ENCODE assay signal across 8 cellular contexts in the genomic region with DNA sequence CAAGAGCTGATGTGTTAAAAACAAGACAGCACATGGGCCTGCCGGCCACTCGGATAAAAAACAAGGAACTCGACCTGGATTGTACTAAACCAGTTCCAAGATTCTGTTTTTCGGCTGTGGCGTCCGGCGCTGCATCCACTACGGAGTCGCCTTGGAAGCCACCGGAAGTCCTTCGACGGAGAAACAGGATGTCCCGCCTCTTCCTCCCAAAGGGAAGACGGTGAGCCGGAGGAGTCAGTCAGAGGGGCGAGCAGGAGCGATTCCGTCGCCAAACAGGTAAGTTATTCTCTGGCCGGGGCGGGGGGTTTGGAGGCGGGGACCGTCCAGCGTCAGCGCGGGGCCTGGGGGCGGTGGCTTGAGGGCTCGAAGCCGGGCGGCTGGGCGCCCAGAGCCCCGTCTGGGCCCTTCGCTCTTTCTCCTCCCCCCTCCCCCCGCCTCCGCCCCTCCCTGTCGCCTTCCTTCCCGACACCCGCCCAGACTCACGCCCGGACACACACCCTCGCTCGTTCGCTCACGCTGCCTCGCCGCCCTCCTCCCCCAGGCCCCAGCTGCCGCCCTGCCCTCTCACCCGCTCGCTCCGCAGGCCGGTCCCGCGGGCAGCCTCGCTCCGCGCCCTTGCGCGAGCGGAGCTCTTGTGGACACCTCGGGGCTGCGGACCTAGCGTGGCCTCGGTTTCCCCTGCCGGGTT. TPM values are rescaled to one million over a fixed set of nuclear protein-coding genes. Genes with fewer than 3 reads are reported as not detected.
DNase-seq lines count a peak whose midpoint lies in the region; ATAC-seq and TF ChIP-seq lines count a peak whose summit lies in the region.

Gene ZNF407, plus strand, starts transcription at position 209 of the 688 bp plus-strand sequence. CDS start 33,150 bp downstream, outside the sequence.

- peak within 1 kb of the TSS; percentile 91 for H3K4me3 ChIP-seq in kidney epithelial cell (ENCODE audit: low read depth, low read length)

- H3K36me3 ChIP-seq in kidney epithelial cell (ENCODE audit: control insufficient read depth, insufficient read depth, low read length) = no peaks in the 10 kb centered on the region

- no peaks in the 10 kb centered on the region for H3K27me3 ChIP-seq in kidney epithelial cell (ENCODE audit: control insufficient read depth, insufficient read depth, low read length)

- peak; percentile 25 for TF ChIP-seq POLR2A in GM19193 (IDR thresholded peaks at IDR 0.05; ENCODE audit: extremely low read depth, insufficient read depth, insufficient read length)

- ATAC-seq in HG03432 (IDR thresholded peaks at IDR 0.05; ENCODE audit: unreplicated experiment) = peak; percentile 82

- DNase-seq in AML-193 (lab: John Stamatoyannopoulos, UW) = peak; percentile 78 to 83
- peak; percentile 79 for DNase-seq in NCI-H460 (ENCODE audit: extremely low read depth, low read depth)
- peak; percentile 86 for DNase-seq in activated CD4-positive, CD25-positive, alpha-beta regulatory T cell treated with anti-CD3 and anti-CD28 coated beads, Interleukin-2, amount 50 U/mL, for 72 hours
- DNase-seq in cerebellar cortex (ENCODE audit: low spot score) = peak; percentile 91
- peak; percentile 69 for DNase-seq in kidney epithelial cell (ENCODE audit: low read depth)
- peak; percentile 58 to 67 for DNase-seq in stimulated activated CD4-positive, alpha-beta T cell treated with anti-CD3 and anti-CD28 coated beads, Interleukin-1b, Interleukin-23, amount 100 ng/mL, for 1 hour (ENCODE audit: low read depth in 2 of 2)

- TF ChIP-seq CTCF in kidney epithelial cell (IDR thresholded peaks at IDR 0.05; ENCODE audit: insufficient read depth, low read length, poor library complexity, severe bottlenecking) = no peak

RNA-seq across cellular contexts. Expression of gene ZNF407, which starts in this region (rescaled TPM):
- 4.2 and 5.7 TPM in 2 replicates for total RNA-seq in NCI-H460 (2014; rRNA removed; shearing (Covaris generic))
- polyA plus RNA-seq in NCI-H460 (2014; cell fraction: nucleus; rRNA removed) = 2.7 and 3.3 TPM in 2 replicates
- total RNA-seq in kidney epithelial cell = 8.2 and 9.2 TPM in 2 replicates

Comparison
In these comparisons a context has a peak if more than half of its experiments do, and no peak if none do; other contexts are left out.
1. Peak in every context shown above with its lines: DNase-seq, ATAC-seq and H3K4me3 ChIP-seq.